Comparison of ENCODE assay signal across 8 cellular contexts in the genomic region with DNA sequence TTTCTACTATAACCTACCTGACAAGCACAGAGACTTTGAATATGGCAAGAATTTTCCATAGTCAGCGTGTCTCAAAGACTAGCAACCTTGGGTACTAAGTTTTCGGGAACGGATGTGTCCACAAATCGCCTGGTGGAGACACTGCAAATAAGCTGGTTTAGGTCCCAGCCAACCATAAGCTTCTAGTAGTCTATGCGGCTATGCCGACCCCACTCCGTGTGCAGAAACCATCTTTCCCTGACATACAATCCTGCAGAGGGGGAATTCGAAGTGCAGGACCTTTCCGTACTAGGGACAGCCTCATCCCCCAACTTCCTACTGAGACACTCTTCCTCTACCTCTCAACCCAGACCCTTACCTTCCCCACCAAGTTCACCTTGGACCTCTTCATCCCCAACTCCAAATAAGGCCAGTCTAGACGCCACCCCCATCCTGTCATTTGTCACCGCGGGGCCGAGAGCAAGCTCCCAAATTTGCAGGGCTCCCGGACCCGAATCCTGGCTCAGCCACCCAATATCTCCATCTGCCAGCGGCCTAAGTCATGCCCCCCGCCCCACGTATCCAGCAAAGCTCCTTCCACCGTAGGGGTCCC. TPM values are rescaled to one million over a fixed set of nuclear protein-coding genes. Genes with fewer than 3 reads are reported as not detected.
A peak's percentile ranks its signal among the peaks of the same experiment; 100 is the strongest.
DNase-seq lines count a peak whose midpoint lies in the region; ATAC-seq, FAIRE-seq and TF ChIP-seq lines count a peak whose summit lies in the region.

No MANE protein-coding gene starts in this region.

- TF ChIP-seq POLR2A in body of pancreas (IDR thresholded peaks at IDR 0.05): no peak

- DNase-seq in NCI-H748 (lab: John Stamatoyannopoulos, UW; ENCODE audit: unreplicated experiment): peak; percentile 28
- no peak for DNase-seq in NCI-H748 treated with DMSO at 0.1 percent for 48 hours (lab: John Stamatoyannopoulos, UW)
- no peak for DNase-seq in PC-3
- peak in 2 of 4 donors; percentile 7 to 29 for DNase-seq in body of pancreas
- no peak for DNase-seq in keratinocyte (ENCODE audit: low read depth, low spot score)
- peak in 2 of 3 experiments; percentile 0 to 15 for DNase-seq in stimulated activated CD4-positive, alpha-beta T cell treated with anti-CD3 and anti-CD28 coated beads, TNF-alpha, amount 100 ng/mL, for 4 hours (ENCODE audit: low read depth in 3 of 3)
- no peak for DNase-seq in GM19240 (ENCODE audit: insufficient read length, low spot score)

- no peak for TF ChIP-seq CTCF in PC-3 (conservative IDR thresholded peaks at IDR 0.05; ENCODE audit: low read depth, low read length)
- no peak for TF ChIP-seq CTCF in body of pancreas (IDR thresholded peaks at IDR 0.05)
- TF ChIP-seq CTCF in keratinocyte (optimal IDR thresholded peaks at IDR 0.05 in 1 of 3, IDR thresholded peaks at IDR 0.05 in 1 of 3, conservative IDR thresholded peaks at IDR 0.05 in 1 of 3; ENCODE audit: extremely low read depth in 1 of 3, insufficient read depth in 2 of 3, low read length in 3 of 3): no peak

- peak overlapping the region; percentile 92 for H3K4me3 ChIP-seq in PC-3 (ENCODE audit: low read length)
- H3K4me3 ChIP-seq in body of pancreas: peak overlapping the region; percentile 79 to 89
- H3K4me3 ChIP-seq in keratinocyte (ENCODE audit: control insufficient read depth in 2 of 3, extremely low read depth in 1 of 3, insufficient read depth in 2 of 3, low read depth in 1 of 3, low read length in 3 of 3): peak overlapping the region; percentile 81 to 95 (median 93)

- H4K20me1 ChIP-seq in PC-3 (ENCODE audit: low read length): no peaks in the 10 kb centered on the region; the same call in 1 of the 2 replicates
- no peaks in the 10 kb centered on the region for H4K20me1 ChIP-seq in keratinocyte (ENCODE audit: control insufficient read depth, extremely low read depth, insufficient read depth, low read length)

- H3K9me1 ChIP-seq in keratinocyte (ENCODE audit: control insufficient read depth, extremely low read depth, insufficient read depth, low read length): no peaks in the 10 kb centered on the region

- H3K4me2 ChIP-seq in PC-3 (ENCODE audit: low read length): peak overlapping the region; percentile 88
- H3K4me2 ChIP-seq in keratinocyte (ENCODE audit: control insufficient read depth, extremely low read depth, insufficient read depth, low read depth, low read length): peak overlapping the region; percentile 91

- ATAC-seq in HG02610 (IDR thresholded peaks at IDR 0.05; ENCODE audit: unreplicated experiment) (peak; percentile 34), PC-3 (peak; percentile 12), body of pancreas (peak; percentile 4)

- no peaks in the 10 kb centered on the region for H3K27me3 ChIP-seq in PC-3 (ENCODE audit: low read length)
- no peaks in the 10 kb centered on the region for H3K27me3 ChIP-seq in body of pancreas
- H3K27me3 ChIP-seq in keratinocyte (ENCODE audit: control insufficient read depth, extremely low read depth, insufficient read depth, low read length): no peaks in the 10 kb centered on the region

- no peak for FAIRE-seq in keratinocyte (lab: Jason Lieb, UNC)

- H2AFZ ChIP-seq in PC-3 (ENCODE audit: low read length) (peak overlapping the region; percentile 94), keratinocyte (ENCODE audit: control insufficient read depth, low read length) (peak overlapping the region; percentile 87)

- H3K9me3 ChIP-seq in PC-3 (ENCODE audit: low read length): no peaks in the 10 kb centered on the region
- H3K9me3 ChIP-seq in body of pancreas: no peaks in the 10 kb centered on the region
- H3K9me3 ChIP-seq in keratinocyte (ENCODE audit: control insufficient read depth, low read depth, low read length): no peaks in the 10 kb centered on the region

- peak overlapping the region; percentile 92 for H3K9ac ChIP-seq in PC-3 (ENCODE audit: low read length)
- H3K9ac ChIP-seq in keratinocyte (ENCODE audit: control insufficient read depth, extremely low read depth, insufficient read depth, low read length): peak overlapping the region; percentile 97

- intact Hi-C loops in PC-3 (cut with micrococcal nuclease): no loop called here
- intact Hi-C loops in body of pancreas (cut with DNase I): no loop called here

- peaks cover 49% of the 10 kb centered on the region for H3K79me2 ChIP-seq in PC-3 (ENCODE audit: low read length)
- H3K79me2 ChIP-seq in keratinocyte (ENCODE audit: control insufficient read depth, insufficient read depth, low read length): peaks cover 37% of the 10 kb centered on the region

- no peaks in the 10 kb centered on the region for H3K9me2 ChIP-seq in PC-3 (replicated peaks; ENCODE audit: low read length)

- H3K36me3 ChIP-seq in PC-3 (ENCODE audit: low read depth, low read length) (no peaks in the 10 kb centered on the region), body of pancreas (replicated peaks in 1 of 2; ENCODE audit: insufficient read depth in 1 of 2, low read depth in 2 of 2) (no peaks in the 10 kb centered on the region), keratinocyte (ENCODE audit: control insufficient read depth in 2 of 2, extremely low read depth in 1 of 2, insufficient read depth in 2 of 2, low read length in 2 of 2) (no peaks in the 10 kb centered on the region)

- 1% methylated on average over 19 of the region's 19 CpGs for WGBS in body of pancreas, 2 donors

- CTCF ChIA-PET in PC-3 (lab: Charles Lee): no interaction called here

- H3F3A ChIP-seq in PC-3 (ENCODE audit: low read length, unreplicated experiment): no peaks in the 10 kb centered on the region

- peak overlapping the region; percentile 50; the same call in 1 of the 2 replicates for H3K27ac ChIP-seq in PC-3 (ENCODE audit: low read length)
- H3K27ac ChIP-seq in body of pancreas: peak overlapping the region; percentile 74 to 98 (median 94)
- H3K27ac ChIP-seq in keratinocyte (ENCODE audit: control insufficient read depth, insufficient read depth, low read length): peak overlapping the region; percentile 99

- dilution Hi-C loops in keratinocyte (cut with MboI; ENCODE audit: extremely low pct_ligation_motif_present, low sequenced_read_pairs): no loop called here

- POLR2A ChIA-PET in PC-3 (lab: Charles Lee; ENCODE audit: unreplicated experiment): no interaction called here

- TSS peak; percentile 55 for BruUV-seq in PC-3 (replicated peaks; lab: Mats Ljungman, UMichigan)

- H3K4me1 ChIP-seq in PC-3 (ENCODE audit: insufficient read depth, low read length) (peaks cover 15% of the 10 kb centered on the region), body of pancreas (peaks cover 36% of the 10 kb centered on the region), keratinocyte (ENCODE audit: control insufficient read depth, extremely low read depth, insufficient read depth, low read length) (peaks cover 11% of the 10 kb centered on the region)

RNA-seq across cellular contexts. Expression of a gene that starts 0.5 kb away (rescaled TPM):
- total RNA-seq in PC-3 (2014; rRNA removed): 67.7 and 83.4 TPM in 2 replicates
- 10 to 100 TPM; 51.1 to 89.2 TPM for total RNA-seq in body of pancreas
- 43.5 to 83.6 TPM (median 69.9 TPM) in 3 replicates for polyA plus RNA-seq in keratinocyte
- polyA plus RNA-seq in keratinocyte (2011; ENCODE audit: low read depth): 85.5 TPM
- 50.2 and 61.8 TPM in 2 replicates for polyA plus RNA-seq in keratinocyte (2011; cell fraction: cytosol; rRNA removed)
- 46.8 and 59.6 TPM in 2 replicates for polyA plus RNA-seq in keratinocyte (2011; cell fraction: nucleus; rRNA removed)
- polyA plus RNA-seq in keratinocyte (2012; ENCODE audit: low replicate concordance): 66.1 and 74.8 TPM in 2 replicates
- polyA minus RNA-seq in keratinocyte: 4.7 to 23.9 TPM (median 22.9 TPM) in 3 replicates
- polyA minus RNA-seq in keratinocyte (2011; cell fraction: cytosol; rRNA and poly(A)+ RNA removed): 36.4 TPM
- polyA minus RNA-seq in keratinocyte (2011; cell fraction: nucleus; rRNA and poly(A)+ RNA removed): 19.1 and 28.5 TPM in 2 replicates

RNA-seq across cellular contexts. Expression of a gene that starts 57.8 kb away (rescaled TPM):
- not detected in 2 replicates for total RNA-seq in PC-3 (2014; rRNA removed)
- total RNA-seq in body of pancreas: 1 to 10 TPM; 1.3 to 2.6 TPM
- 0.02 to 0.08 TPM (median 0.05 TPM) in 3 replicates for polyA plus RNA-seq in keratinocyte
- 0.19 TPM for polyA plus RNA-seq in keratinocyte (2011; ENCODE audit: low read depth)
- 0.01 and 0.06 TPM in 2 replicates for polyA plus RNA-seq in keratinocyte (2011; cell fraction: cytosol; rRNA removed)
- polyA plus RNA-seq in keratinocyte (2011; cell fraction: nucleus; rRNA removed): 0.12 and 0.18 TPM in 2 replicates
- 0.04 and 0.08 TPM in 2 replicates for polyA plus RNA-seq in keratinocyte (2012; ENCODE audit: low replicate concordance)
- 0.13 TPM in 2 of 3 replicates, not detected in the other for polyA minus RNA-seq in keratinocyte
- polyA minus RNA-seq in keratinocyte (2011; cell fraction: cytosol; rRNA and poly(A)+ RNA removed): not detected
- polyA minus RNA-seq in keratinocyte (2011; cell fraction: nucleus; rRNA and poly(A)+ RNA removed): 0.53 and 0.93 TPM in 2 replicates

Comparison
In these comparisons a context has a peak if more than half of its experiments do, and no peak if none do; other contexts are left out.
1. DNase-seq: peak in NCI-H748 (single experiment) and stimulated activated CD4-positive, alpha-beta T cell treated with anti-CD3 and anti-CD28 coated beads, TNF-alpha, amount 100 ng/mL, for 4 hours (2 of 3); none in NCI-H748 treated with DMSO at 0.1 percent for 48 hours (single experiment), PC-3 (single experiment), keratinocyte (single experiment) and GM19240 (single experiment).
2. Peak in every context shown above with its lines, with median percentiles within 50 percentile points of each other: ATAC-seq, H3K27ac ChIP-seq and H3K4me3 ChIP-seq.